8 cellular contexts compared by ENCODE assay signal in genomic region chr19:10719466-10719961, GRCh38. TPM values are rescaled to one million over a fixed set of nuclear protein-coding genes. Genes with fewer than 3 reads are reported as not detected.
DNase-seq lines count a peak whose midpoint lies in the region; ATAC-seq and TF ChIP-seq lines count a peak whose summit lies in the region.

No MANE protein-coding gene starts in this region.

- DNase-seq in activated CD4-positive, alpha-beta T cell treated with anti-CD3 and anti-CD28 coated beads, Interleukin-2, amount 10 ng/mL, durations not matched to agents 7 days and 5 days: no peak
- DNase-seq in activated CD4-positive, alpha-beta T cell treated with anti-CD3 and anti-CD28 coated beads for 1 hour: no peak
- DNase-seq in activated CD4-positive, alpha-beta memory T cell treated with anti-CD3 and anti-CD28 coated beads for 36 hours: no peak
- DNase-seq in suprapubic skin (ENCODE audit: low spot score in 2 of 2): no peak
- DNase-seq in NCI-H446 treated with DMSO at 0.1 percent for 48 hours (lab: John Stamatoyannopoulos, UW): no peak

- H3K4me1 Mint-ChIP-seq in activated CD4-positive, alpha-beta T cell treated with anti-CD3 and anti-CD28 coated beads, Interleukin-2, amount 10 ng/mL, durations not matched to agents 7 days and 5 days: peaks cover 31% of the 10 kb centered on the region
- peaks cover 36% of the 10 kb centered on the region for H3K4me1 Mint-ChIP-seq in activated CD4-positive, alpha-beta memory T cell treated with anti-CD3 and anti-CD28 coated beads for 36 hours (ENCODE audit: low read depth)

- H3K27ac Mint-ChIP-seq in activated CD4-positive, alpha-beta T cell treated with anti-CD3 and anti-CD28 coated beads, Interleukin-2, amount 10 ng/mL, durations not matched to agents 7 days and 5 days: peak overlapping the region; percentile 88
- H3K27ac Mint-ChIP-seq in activated CD4-positive, alpha-beta memory T cell treated with anti-CD3 and anti-CD28 coated beads for 36 hours: peak overlapping the region; percentile 83

- CTCF ChIA-PET in activated CD4-positive, alpha-beta T cell treated with anti-CD3 and anti-CD28 coated beads, Interleukin-2, amount 10 ng/mL, durations not matched to agents 7 days and 5 days (lab: Charles Lee): interaction anchor here (0.7 to 3.8 kb wide), 4 partner anchors 11 to 145 kb away, joined by 3 to 64 read pairs (median 4); no protein-coding TSS in a partner anchor
- CTCF ChIA-PET in activated CD4-positive, alpha-beta memory T cell treated with anti-CD3 and anti-CD28 coated beads for 36 hours (lab: Charles Lee): interaction anchor here (1.2 to 8.6 kb wide), 10 partner anchors 11 to 152 kb away, joined by 3 to 208 read pairs (median 30); partner anchors contain the start of genes CARM1, QTRT1 and TMED1

- peaks cover 13% of the 10 kb centered on the region for H3K36me3 Mint-ChIP-seq in activated CD4-positive, alpha-beta T cell treated with anti-CD3 and anti-CD28 coated beads, Interleukin-2, amount 10 ng/mL, durations not matched to agents 7 days and 5 days (ENCODE audit: low read depth)
- H3K36me3 Mint-ChIP-seq in activated CD4-positive, alpha-beta memory T cell treated with anti-CD3 and anti-CD28 coated beads for 36 hours: peaks cover 2% of the 10 kb centered on the region

- peaks cover 43% of the 10 kb centered on the region for H3K4me1 ChIP-seq in suprapubic skin

- H3K9me3 Mint-ChIP-seq in activated CD4-positive, alpha-beta T cell treated with anti-CD3 and anti-CD28 coated beads, Interleukin-2, amount 10 ng/mL, durations not matched to agents 7 days and 5 days: no peaks in the 10 kb centered on the region
- H3K9me3 Mint-ChIP-seq in activated CD4-positive, alpha-beta memory T cell treated with anti-CD3 and anti-CD28 coated beads for 36 hours: no peaks in the 10 kb centered on the region

- H3K36me3 ChIP-seq in suprapubic skin: no peaks in the 10 kb centered on the region

- no peak for TF ChIP-seq CTCF in suprapubic skin (IDR thresholded peaks at IDR 0.05)

- no peaks in the 10 kb centered on the region for H3K27me3 ChIP-seq in suprapubic skin

- H3K4me3 ChIP-seq in iPS-18c (ENCODE audit: insufficient read depth, low read depth, low read length) (peak overlapping the region; percentile 100; the same call in 1 of the 2 replicates), suprapubic skin (peak overlapping the region; percentile 92)

- 35% methylated on average over 5 of the region's 5 CpGs for WGBS in suprapubic skin

- ATAC-seq in GM21786 (IDR thresholded peaks at IDR 0.05; ENCODE audit: unreplicated experiment) (no peak), GM21360 (IDR thresholded peaks at IDR 0.05; ENCODE audit: unreplicated experiment) (no peak)

- no peak overlapping the region for H3K27ac ChIP-seq in suprapubic skin

- intact Hi-C loops in activated CD4-positive, alpha-beta memory T cell treated with anti-CD3 and anti-CD28 coated beads for 36 hours (cut with micrococcal nuclease): loop anchor here (5.0 kb wide), 1 partner anchor 373 kb away; no protein-coding TSS in a partner anchor

- POLR2A ChIA-PET in activated CD4-positive, alpha-beta T cell treated with anti-CD3 and anti-CD28 coated beads, Interleukin-2, amount 10 ng/mL, durations not matched to agents 7 days and 5 days (lab: Charles Lee): no interaction called here
- POLR2A ChIA-PET in activated CD4-positive, alpha-beta memory T cell treated with anti-CD3 and anti-CD28 coated beads for 36 hours (lab: Charles Lee): interaction anchor here (0.6 to 2.8 kb wide), 3 partner anchors 12 to 219 kb away, joined by 3 to 13 read pairs (median 5); partner anchors contain the start of gene QTRT1

- TF ChIP-seq POLR2A in suprapubic skin (IDR thresholded peaks at IDR 0.05): no peak

- TF ChIP-seq EP300 in suprapubic skin (IDR thresholded peaks at IDR 0.05): no peak

- H3K4me3 Mint-ChIP-seq in activated CD4-positive, alpha-beta T cell treated with anti-CD3 and anti-CD28 coated beads, Interleukin-2, amount 10 ng/mL, durations not matched to agents 7 days and 5 days: peak overlapping the region; percentile 98
- H3K4me3 Mint-ChIP-seq in activated CD4-positive, alpha-beta memory T cell treated with anti-CD3 and anti-CD28 coated beads for 36 hours: peak overlapping the region; percentile 95

- no peaks in the 10 kb centered on the region for H3K9me3 ChIP-seq in iPS-18c (ENCODE audit: control insufficient read depth, insufficient read depth, low read length)
- H3K9me3 ChIP-seq in suprapubic skin: no peaks in the 10 kb centered on the region

- H3K27me3 Mint-ChIP-seq in activated CD4-positive, alpha-beta T cell treated with anti-CD3 and anti-CD28 coated beads, Interleukin-2, amount 10 ng/mL, durations not matched to agents 7 days and 5 days: no peaks in the 10 kb centered on the region
- H3K27me3 Mint-ChIP-seq in activated CD4-positive, alpha-beta memory T cell treated with anti-CD3 and anti-CD28 coated beads for 36 hours: no peaks in the 10 kb centered on the region

RNA-seq across cellular contexts. Expression of gene DNM2, which starts 1.6 kb away (rescaled TPM):
- total RNA-seq in activated CD4-positive, alpha-beta T cell treated with anti-CD3 and anti-CD28 coated beads, Interleukin-2, amount 10 ng/mL, durations not matched to agents 7 days and 5 days: 100 to 1,000 TPM; 268 to 270 TPM
- 100 to 1,000 TPM; 171 to 173 TPM for total RNA-seq in activated CD4-positive, alpha-beta memory T cell treated with anti-CD3 and anti-CD28 coated beads for 36 hours
- 100 to 1,000 TPM; 135 to 322 (median 173) TPM for total RNA-seq in suprapubic skin

RNA-seq across cellular contexts. Expression of gene QTRT1, which starts 18.3 kb away (rescaled TPM):
- total RNA-seq in activated CD4-positive, alpha-beta T cell treated with anti-CD3 and anti-CD28 coated beads, Interleukin-2, amount 10 ng/mL, durations not matched to agents 7 days and 5 days: 10 to 100 TPM; 39.9 to 43.8 TPM
- 10 to 100 TPM; 43.1 to 47.4 TPM for total RNA-seq in activated CD4-positive, alpha-beta memory T cell treated with anti-CD3 and anti-CD28 coated beads for 36 hours
- 10 to 100 TPM; 34.4 to 57.2 (median 40.2) TPM for total RNA-seq in suprapubic skin
